21 cellular contexts compared by ENCODE assay signal in genomic region chr12:83198291-83198690, GRCh38.
DNase-seq lines count a peak whose midpoint lies in the region; ATAC-seq and TF ChIP-seq lines count a peak whose summit lies in the region.
"Had no signal": no experiment of that assay in that cellular context is flagged by ENCODE, and none has a peak within 500 bp of the region (broad histone marks: within the 10 kb centered on the region; RNA-seq: fewer than 3 reads in every experiment).

No MANE protein-coding gene starts in this region.

- H3K27ac ChIP-seq in HUES64 (ENCODE audit: low read depth, low read length) = peak overlapping the region; percentile 82
- H3K27ac ChIP-seq in iPS-20b (ENCODE audit: low read length) = peak overlapping the region; percentile 62
- H3K27ac ChIP-seq in PC-9 = no peak overlapping the region
- no peak overlapping the region for H3K27ac ChIP-seq in left ventricle myocardium inferior (replicated peaks)
- H3K27ac ChIP-seq: HL-60 had no signal

- no peaks in the 10 kb centered on the region for H3K27me3 Mint-ChIP-seq in brain
- no peaks in the 10 kb centered on the region for H3K27me3 Mint-ChIP-seq in mesothelial cell of epicardium (ENCODE audit: low read depth)

- TF ChIP-seq CTCF in brain (conservative IDR thresholded peaks at IDR 0.05) (no peak), PC-9 (conservative IDR thresholded peaks at IDR 0.05) (no peak), left ventricle myocardium inferior (IDR thresholded peaks at IDR 0.05; ENCODE audit: borderline replicate concordance) (no peak), mesothelial cell of epicardium (IDR thresholded peaks at IDR 0.05; ENCODE audit: unreplicated experiment) (no peak)

- intact Hi-C loops in PC-9 (cut with micrococcal nuclease; ENCODE audit: unreplicated experiment) = no loop called here
- intact Hi-C loops in left ventricle myocardium inferior (cut with micrococcal nuclease) = no loop called here

- POLR2A ChIA-PET in PC-9 (lab: Charles Lee; ENCODE audit: unreplicated experiment) = no interaction called here

- H4K20me1 ChIP-seq in PC-9 (ENCODE audit: insufficient read depth) = no peaks in the 10 kb centered on the region

- no peaks in the 10 kb centered on the region for H3K9me3 ChIP-seq in HUES64 (ENCODE audit: insufficient read depth, low read depth, low read length)
- H3K9me3 ChIP-seq in iPS-20b (ENCODE audit: insufficient read depth, low read depth, low read length) = no peaks in the 10 kb centered on the region
- no peaks in the 10 kb centered on the region for H3K9me3 ChIP-seq in PC-9 (ENCODE audit: insufficient read depth, low read depth)
- H3K9me3 ChIP-seq in left ventricle myocardium inferior (replicated peaks) = no peaks in the 10 kb centered on the region

- H3K27me3 ChIP-seq in HUES64 (ENCODE audit: insufficient read depth, low read length) (no peaks in the 10 kb centered on the region), iPS-20b (ENCODE audit: insufficient read depth, low read length) (no peaks in the 10 kb centered on the region), PC-9 (ENCODE audit: insufficient read depth, low read depth) (no peaks in the 10 kb centered on the region), left ventricle myocardium inferior (ENCODE audit: low read depth) (no peaks in the 10 kb centered on the region)

- H3K36me3 Mint-ChIP-seq in brain (no peaks in the 10 kb centered on the region), mesothelial cell of epicardium (no peaks in the 10 kb centered on the region)
- H3K36me3 Mint-ChIP-seq: CD4-positive, CD25-positive, alpha-beta regulatory T cell had no signal

- H3K4me1 ChIP-seq in HUES64 (ENCODE audit: insufficient read depth, low read length) (peaks cover 45% of the 10 kb centered on the region), iPS-20b (ENCODE audit: insufficient read depth, low read length) (peaks cover 32% of the 10 kb centered on the region; the same call in 1 of the 2 replicates), PC-9 (replicated peaks; ENCODE audit: insufficient read depth) (no peaks in the 10 kb centered on the region), left ventricle myocardium inferior (no peaks in the 10 kb centered on the region)

- H3K36me3 ChIP-seq in HUES64 (ENCODE audit: insufficient read depth, low read length) = no peaks in the 10 kb centered on the region
- H3K36me3 ChIP-seq in iPS-20b (ENCODE audit: insufficient read depth, low read depth, low read length) = no peaks in the 10 kb centered on the region
- H3K36me3 ChIP-seq in PC-9 (ENCODE audit: low read depth) = no peaks in the 10 kb centered on the region
- no peaks in the 10 kb centered on the region for H3K36me3 ChIP-seq in left ventricle myocardium inferior

- CTCF ChIA-PET in PC-9 (lab: Charles Lee) = no interaction called here

- H3K9ac ChIP-seq in HUES64 (ENCODE audit: low read depth, low read length) = peak overlapping the region; percentile 56
- peak overlapping the region; percentile 54; the same call in 1 of the 2 replicates for H3K9ac ChIP-seq in iPS-20b (ENCODE audit: low read depth, low read length)

- H3K9me3 Mint-ChIP-seq in brain (peaks cover 0 to 9% (median 3%) of the 10 kb centered on the region in 5 experiments), mesothelial cell of epicardium (peaks cover 14% of the 10 kb centered on the region)

- no TSS peak for BruUV-seq in PC-9 (replicated peaks; lab: Mats Ljungman, UMichigan)

- no peak overlapping the region for H2AFZ ChIP-seq in PC-9

- no peaks in the 10 kb centered on the region for H3F3A ChIP-seq in PC-9 (ENCODE audit: insufficient read depth, low read depth)

- H3K27ac Mint-ChIP-seq in brain (peak overlapping the region in 2 of 5 experiments; percentile 48 to 87), mesothelial cell of epicardium (no peak overlapping the region)

- H3K4me3 Mint-ChIP-seq in brain (peak overlapping the region in 3 of 5 experiments; percentile 60 to 76 (median 73)), mesothelial cell of epicardium (no peak overlapping the region)
- H3K4me3 Mint-ChIP-seq: CD4-positive, CD25-positive, alpha-beta regulatory T cell had no signal

- peaks cover 7% of the 10 kb centered on the region; the same call in 1 of the 2 replicates for H3K9me2 ChIP-seq in PC-9 (ENCODE audit: insufficient read depth)

- H3K79me2 ChIP-seq in PC-9 (ENCODE audit: low read depth) = no peaks in the 10 kb centered on the region

- H3K4me2 ChIP-seq in PC-9 = no peak overlapping the region

- peaks cover 20% of the 10 kb centered on the region for H3K4me1 Mint-ChIP-seq in brain
- peaks cover 35% of the 10 kb centered on the region for H3K4me1 Mint-ChIP-seq in mesothelial cell of epicardium

- ATAC-seq in HG03571 (IDR thresholded peaks at IDR 0.05; ENCODE audit: unreplicated experiment) = no peak
- ATAC-seq: GM12878, Right ventricle myocardium inferior had no signal

- DNase-seq in PC-9 (no peak), left ventricle myocardium inferior (no peak), mesothelial cell of epicardium (ENCODE audit: low spot score in 2 of 2, unreplicated experiment in 2 of 2) (no peak)
- DNase-seq: CD4-positive, CD25-positive, alpha-beta regulatory T cell; DMS79; HCEC 1CT; IMR-90; MV-4-11; NCI-H1694; NCI-H2081; NCI-H2171; NCI-H345; NCI-H524 treated with DMSO at 0.1 percent for 48 hours; NCI-H82 had no signal

- peak overlapping the region; percentile 24; the same call in 1 of the 2 replicates for H3K4me3 ChIP-seq in HUES64 (ENCODE audit: low read length)
- H3K4me3 ChIP-seq in iPS-20b (ENCODE audit: low read length) = peak overlapping the region; percentile 50; the same call in 1 of the 2 replicates
- no peak overlapping the region for H3K4me3 ChIP-seq in PC-9
- H3K4me3 ChIP-seq in left ventricle myocardium inferior = no peak overlapping the region
- H3K4me3 ChIP-seq: GM12878 had no signal

Comparison
In these comparisons a context has a peak if more than half of its experiments do, and no peak if none do; other contexts are left out.
1. H3K27ac ChIP-seq: peak in HUES64 (single experiment) and iPS-20b (single experiment); none in PC-9 (single experiment) and left ventricle myocardium inferior (single experiment).
2. H3K4me3 ChIP-seq: peak in HUES64 (single experiment) and iPS-20b (single experiment); none in PC-9 (single experiment) and left ventricle myocardium inferior (single experiment).